ENCODE assay signal across 8 cellular contexts in genomic region chr4:88818650-88819470, GRCh38.
DNase-seq lines count a peak whose midpoint lies in the region; ATAC-seq, FAIRE-seq and TF ChIP-seq lines count a peak whose summit lies in the region.

No MANE protein-coding gene starts in this region.

- no peak overlapping the region for H3K23ac ChIP-seq in mesenchymal stem cell (ENCODE audit: low read length in 2 of 2)

- TF ChIP-seq CTCF in AG09309 (IDR thresholded peaks at IDR 0.05; ENCODE audit: control insufficient read depth, insufficient read depth, low read depth, low read length, missing control alignments) (peak; percentile 70), VCaP (conservative IDR thresholded peaks at IDR 0.05) (peak; percentile 94), dorsolateral prefrontal cortex (IDR thresholded peaks at IDR 0.05 in 54 of 56, conservative IDR thresholded peaks at IDR 0.05 in 2 of 56; ENCODE audit: low read depth in 1 of 56, partially characterized antibody in 56 of 56) (peak in 55 of 56 donors; percentile 31 to 82 (median 64))

- H3K79me1 ChIP-seq in mesenchymal stem cell (replicated peaks; ENCODE audit: low read length, poor library complexity, severe bottlenecking): peaks cover 6% of the 10 kb centered on the region

- no peaks in the 10 kb centered on the region for H3K4me1 ChIP-seq in mesenchymal stem cell (ENCODE audit: control insufficient read depth, insufficient read depth, low read depth, low read length)

- no peak overlapping the region for H4K8ac ChIP-seq in mesenchymal stem cell (ENCODE audit: low read length)

- no peak overlapping the region for H2AFZ ChIP-seq in mesenchymal stem cell (ENCODE audit: low read depth, low read length)

- no peak overlapping the region for H2BK120ac ChIP-seq in mesenchymal stem cell (ENCODE audit: low read depth, low read length)

- no peak overlapping the region for H2BK12ac ChIP-seq in mesenchymal stem cell (ENCODE audit: low read length in 2 of 2)

- H3K27me3 ChIP-seq in dorsolateral prefrontal cortex: no peaks in the 10 kb centered on the region
- no peaks in the 10 kb centered on the region for H3K27me3 ChIP-seq in mesenchymal stem cell (ENCODE audit: control insufficient read depth in 1 of 2, insufficient read depth in 1 of 2, low read length in 2 of 2)

- no peak for ATAC-seq in HG02840 (IDR thresholded peaks at IDR 0.05; ENCODE audit: low FRiP score, unreplicated experiment)

- intact Hi-C loops in dorsolateral prefrontal cortex (cut with DNase I): no loop called here

- no peak for DNase-seq in AG09309 (ENCODE audit: low read depth)
- DNase-seq in GM18507 (ENCODE audit: extremely low spot score, insufficient read length, low read depth): no peak
- peak; percentile 54 for DNase-seq in NCI-H187 treated with DMSO at 0.1 percent for 48 hours (lab: John Stamatoyannopoulos, UW)
- DNase-seq in dorsolateral prefrontal cortex: peak in 9 of 10 donors; percentile 24 to 60 (median 38)
- DNase-seq in mesenchymal stem cell: peak; percentile 58
- DNase-seq in superior temporal gyrus (ENCODE audit: extremely low spot score): peak; percentile 77

- no peaks in the 10 kb centered on the region for H3K36me3 ChIP-seq in mesenchymal stem cell (ENCODE audit: control insufficient read depth in 1 of 2, insufficient read depth in 2 of 2, low read depth in 1 of 2, low read length in 2 of 2)

- WGBS in mesenchymal stem cell: 36% methylated on average over 4 of the region's 5 CpGs

- H3K4me2 ChIP-seq in mesenchymal stem cell (ENCODE audit: low read length, poor library complexity, severe bottlenecking): no peak overlapping the region

- H3K18ac ChIP-seq in mesenchymal stem cell (ENCODE audit: low read depth in 1 of 2, low read length in 2 of 2): no peak overlapping the region

- H3K4me3 ChIP-seq in AG09309 (ENCODE audit: control insufficient read depth, low read depth, low read length) (no peak overlapping the region), dorsolateral prefrontal cortex (peak overlapping the region in 13 of 59 donors; percentile 4 to 79 (median 69)), mesenchymal stem cell (ENCODE audit: insufficient read depth in 1 of 2, low read depth in 1 of 2, low read length in 2 of 2) (no peak overlapping the region)

- H2BK5ac ChIP-seq in mesenchymal stem cell (ENCODE audit: low read depth, low read length, poor library complexity, severe bottlenecking): no peak overlapping the region

- H4K91ac ChIP-seq in mesenchymal stem cell (ENCODE audit: low read length): no peak overlapping the region

- no peak overlapping the region for H2AK5ac ChIP-seq in mesenchymal stem cell (ENCODE audit: low read length, severe bottlenecking)

- peak; percentile 70 for FAIRE-seq in GM18507 (lab: Jason Lieb, UNC)

- peak overlapping the region; percentile 4; the same call in 1 of the 2 replicates for H3K27ac ChIP-seq in VCaP
- H3K27ac ChIP-seq in dorsolateral prefrontal cortex: peak overlapping the region in 15 of 59 donors; percentile 2 to 93 (median 24)
- H3K27ac ChIP-seq in mesenchymal stem cell (ENCODE audit: low read length, poor library complexity, severe bottlenecking): no peak overlapping the region

- peak overlapping the region; percentile 94 for H3K9ac ChIP-seq in mesenchymal stem cell (ENCODE audit: low read length)

- H3K9me3 ChIP-seq in mesenchymal stem cell (ENCODE audit: control insufficient read depth, low read length): no peaks in the 10 kb centered on the region

- no peak overlapping the region for H3K4ac ChIP-seq in mesenchymal stem cell (ENCODE audit: low read depth in 1 of 2, low read length in 2 of 2)

- H2BK15ac ChIP-seq in mesenchymal stem cell (ENCODE audit: low read depth, poor library complexity, severe bottlenecking): no peak overlapping the region

- no peak overlapping the region for H3K14ac ChIP-seq in mesenchymal stem cell (ENCODE audit: low read length in 2 of 2)

Comparison
In these comparisons a context has a peak if more than half of its experiments do, and no peak if none do; other contexts are left out.
1. DNase-seq: peak in NCI-H187 treated with DMSO at 0.1 percent for 48 hours (single experiment), dorsolateral prefrontal cortex (9 of 10), mesenchymal stem cell (single experiment) and superior temporal gyrus (single experiment); none in AG09309 (single experiment) and GM18507 (single experiment).
2. Peak in every context shown above with its lines, with median percentiles within 50 percentile points of each other: CTCF ChIP-seq.